Comparison of ENCODE assay signal across 12 cellular contexts in genomic region chr11:119681537-119681936, GRCh38. TPM values are rescaled to one million over a fixed set of nuclear protein-coding genes. Genes with fewer than 3 reads are reported as not detected.
A peak's percentile ranks its signal among the peaks of the same experiment; 100 is the strongest.
DNase-seq lines count a peak whose midpoint lies in the region; ATAC-seq and TF ChIP-seq lines count a peak whose summit lies in the region.
"Had no signal": no experiment of that assay in that cellular context is flagged by ENCODE, and none has a peak within 500 bp of the region (broad histone marks: within the 10 kb centered on the region; RNA-seq: fewer than 3 reads in every experiment).

No MANE protein-coding gene starts in this region.

- no peaks in the 10 kb centered on the region for H3F3A ChIP-seq in GM23248 (ENCODE audit: insufficient read depth)

- CTCF ChIA-PET in A673 (lab: Charles Lee): no interaction called here
- CTCF ChIA-PET in T-cell (lab: Charles Lee): no interaction called here

- H3K4me3 Mint-ChIP-seq in T-cell: no peak overlapping the region

- H3K27me3 ChIP-seq in A673 (replicated peaks; ENCODE audit: insufficient read depth, low read depth, low read length, poor library complexity): no peaks in the 10 kb centered on the region
- no peaks in the 10 kb centered on the region for H3K27me3 ChIP-seq in GM23248 (replicated peaks; ENCODE audit: insufficient read depth)
- H3K27me3 ChIP-seq in thyroid gland: no peaks in the 10 kb centered on the region
- H3K27me3 ChIP-seq in effector memory CD4-positive, alpha-beta T cell (replicated peaks; ENCODE audit: control insufficient read depth, insufficient read depth, low read length, poor library complexity, severe bottlenecking): no peaks in the 10 kb centered on the region

- H3K4me3 ChIP-seq in A673 (ENCODE audit: low read depth, low read length, poor library complexity, severe bottlenecking): no peak overlapping the region
- H3K4me3 ChIP-seq in GM23248: no peak overlapping the region
- H3K4me3 ChIP-seq in mucosa of descending colon: no peak overlapping the region
- H3K4me3 ChIP-seq in thyroid gland (replicated peaks in 1 of 3): no peak overlapping the region
- H3K4me3 ChIP-seq in effector memory CD4-positive, alpha-beta T cell (ENCODE audit: insufficient read depth, low read depth, low read length, poor library complexity, severe bottlenecking): no peak overlapping the region
- H3K4me3 ChIP-seq: thoracic aorta had no signal

- DNase-seq in A673 (ENCODE audit: low spot score): no peak
- DNase-seq in GM23248: peak; percentile 30
- no peak for DNase-seq in mucosa of descending colon
- no peak for DNase-seq in thyroid gland
- no peak for DNase-seq in T-cell
- no peak for DNase-seq in effector memory CD4-positive, alpha-beta T cell
- DNase-seq: ACHN, amniotic stem cell, SHP77 treated with DMSO at 0.1 percent for 48 hours had no signal

- H3K9ac ChIP-seq in GM23248: no peak overlapping the region

- H4K20me1 ChIP-seq in GM23248 (ENCODE audit: insufficient read depth): no peaks in the 10 kb centered on the region

- peak; percentile 16 for ATAC-seq in mucosa of descending colon
- ATAC-seq in HG03521 (IDR thresholded peaks at IDR 0.05; ENCODE audit: unreplicated experiment): no peak
- no peak for ATAC-seq in T-cell (replicated peaks in 1 of 4)

- no peak for TF ChIP-seq POLR2A in thyroid gland (IDR thresholded peaks at IDR 0.05)

- H3K27me3 Mint-ChIP-seq in T-cell: peaks cover 8% of the 10 kb centered on the region in 2 donors

- H3K4me1 Mint-ChIP-seq in T-cell: peaks cover 7 to 19% (median 10%) of the 10 kb centered on the region in 3 donors

- in situ Hi-C loops in GM23248 (cut with MboI): no loop called here

- no peak overlapping the region for H3K4me2 ChIP-seq in GM23248 (ENCODE audit: unreplicated experiment)

- H3K79me2 ChIP-seq in GM23248 (ENCODE audit: insufficient read depth): no peaks in the 10 kb centered on the region

- H3K36me3 ChIP-seq in A673 (ENCODE audit: insufficient read depth, low read length, poor library complexity, severe bottlenecking): no peaks in the 10 kb centered on the region
- H3K36me3 ChIP-seq in GM23248 (ENCODE audit: low read depth): no peaks in the 10 kb centered on the region
- H3K36me3 ChIP-seq in mucosa of descending colon (ENCODE audit: low read depth): no peaks in the 10 kb centered on the region
- no peaks in the 10 kb centered on the region for H3K36me3 ChIP-seq in thyroid gland
- H3K36me3 ChIP-seq in effector memory CD4-positive, alpha-beta T cell (ENCODE audit: control insufficient read depth, insufficient read depth, low read length): no peaks in the 10 kb centered on the region
- H3K36me3 ChIP-seq: thoracic aorta had no signal

- no peaks in the 10 kb centered on the region for H3K9me3 Mint-ChIP-seq in T-cell

- BruUV-seq in A673 (replicated peaks; lab: Mats Ljungman, UMichigan): no TSS peak

- WGBS in GM23248 (ENCODE audit: low coverage in 1 of 2, low lambda C conversion rate in 2 of 2, missing lambda C conversion rate in 2 of 2), 2 experiments: 43 to 49% methylated on average over 6 of the region's 6 CpGs
- WGBS in thyroid gland, 2 donors: 60 to 72% methylated on average over 5 to 6 of the region's 6 CpGs

- no peak overlapping the region for H3K27ac ChIP-seq in A673 (ENCODE audit: low read depth, low read length, poor library complexity, severe bottlenecking)
- no peak overlapping the region for H3K27ac ChIP-seq in GM23248
- H3K27ac ChIP-seq in cingulate gyrus (ENCODE audit: low read depth, low read length): peak overlapping the region; percentile 10
- no peak overlapping the region for H3K27ac ChIP-seq in thyroid gland
- H3K27ac ChIP-seq in effector memory CD4-positive, alpha-beta T cell (ENCODE audit: insufficient read depth, low read length, poor library complexity, severe bottlenecking): no peak overlapping the region
- H3K27ac ChIP-seq: thoracic aorta had no signal

- H3K4me1 ChIP-seq in A673 (ENCODE audit: insufficient read depth, low read length, poor library complexity, severe bottlenecking) (no peaks in the 10 kb centered on the region), GM23248 (ENCODE audit: insufficient read depth) (peaks cover 11% of the 10 kb centered on the region), mucosa of descending colon (ENCODE audit: low read depth) (no peaks in the 10 kb centered on the region), thyroid gland (peaks cover 0 to 8% of the 10 kb centered on the region in 2 donors)
- no peaks in the 10 kb centered on the region for H3K4me1 ChIP-seq in effector memory CD4-positive, alpha-beta T cell (ENCODE audit: control insufficient read depth, insufficient read depth, low read length, poor library complexity, severe bottlenecking)

- TF ChIP-seq CTCF in A673 (conservative IDR thresholded peaks at IDR 0.05; ENCODE audit: low read depth, low read length) (0 out of 2 replicates have a peak, but pooled peaks have one; percentile 9), mucosa of descending colon (IDR thresholded peaks at IDR 0.05) (no peak), thyroid gland (IDR thresholded peaks at IDR 0.05) (no peak)

- intact Hi-C loops in A673 (cut with micrococcal nuclease; ENCODE audit: unreplicated experiment) (no loop called here), mucosa of descending colon (cut with DNase I, micrococcal nuclease) (no loop called here), thyroid gland (cut with DNase I) (no loop called here)

- POLR2A ChIA-PET in A673 (lab: Charles Lee; ENCODE audit: low non-redundant PET): no interaction called here
- POLR2A ChIA-PET in T-cell (lab: Charles Lee): no interaction called here

- no peaks in the 10 kb centered on the region for H3K9me2 ChIP-seq in GM23248 (ENCODE audit: insufficient read depth)

- H3K9me3 ChIP-seq in A673 (ENCODE audit: low read depth, low read length, poor library complexity, severe bottlenecking) (no peaks in the 10 kb centered on the region), GM23248 (ENCODE audit: low read depth) (no peaks in the 10 kb centered on the region), mucosa of descending colon (no peaks in the 10 kb centered on the region), thyroid gland (no peaks in the 10 kb centered on the region)
- H3K9me3 ChIP-seq in effector memory CD4-positive, alpha-beta T cell (ENCODE audit: control insufficient read depth, low read length): no peaks in the 10 kb centered on the region
- H3K9me3 ChIP-seq: thoracic aorta had no signal

- H2AFZ ChIP-seq in GM23248: no peak overlapping the region

- H3K36me3 Mint-ChIP-seq in T-cell: peaks cover 6% of the 10 kb centered on the region

- no peak overlapping the region for H3K27ac Mint-ChIP-seq in T-cell

RNA-seq across cellular contexts. Expression of gene NECTIN1, which starts 47.5 kb away (rescaled TPM):
- total RNA-seq in A673 (2021) (9.8 and 10.1 TPM in 2 replicates), mucosa of descending colon (10 to 100 TPM; 19.6 to 48.9 (median 45.1) TPM), thyroid gland (1 to 10 TPM in 3 of 4 donors, under 1 TPM in 1; 0.94 to 5.3 (median 2.3) TPM), T-cell (1 to 10 TPM; 1.8 to 3.5 (median 3.1) TPM)
- total RNA-seq in GM23248 (2014; rRNA removed; shearing (Covaris generic)): 0.76 and 5.2 TPM in 2 replicates
- 1.0 and 1.3 TPM in 2 replicates for polyA plus RNA-seq in GM23248 (2016; fragmentation: Nextera tagmentation; extraction: Ambion mirVana)
